In genomic region chr2:169528271-169528701, GRCh38 we compare ENCODE assay signal across 8 cellular contexts. TPM values are rescaled to one million over a fixed set of nuclear protein-coding genes. Genes with fewer than 3 reads are reported as not detected.
A peak's percentile ranks its signal among the peaks of the same experiment; 100 is the strongest.
DNase-seq lines count a peak whose midpoint lies in the region; ATAC-seq, FAIRE-seq and TF ChIP-seq lines count a peak whose summit lies in the region.

No MANE protein-coding gene starts in this region.

- ATAC-seq in GM21423 (IDR thresholded peaks at IDR 0.05; ENCODE audit: unreplicated experiment) (peak; percentile 90), SK-N-SH treated with all-trans-retinoic acid at 6 μM for 48 hours (peak; percentile 91), left ventricle myocardium superior (peak; percentile 80), GM19023 (IDR thresholded peaks at IDR 0.05; ENCODE audit: unreplicated experiment) (no peak)

- FAIRE-seq in small intestine (lab: Jason Lieb, UNC), result no peak

- no peak overlapping the region for H3K27ac ChIP-seq in small intestine (ENCODE audit: low read depth in 1 of 2, low read length in 1 of 2)

- H3K9me3 ChIP-seq in small intestine (ENCODE audit: control insufficient read depth, low read depth), result no peaks in the 10 kb centered on the region

- H3K36me3 ChIP-seq in small intestine (ENCODE audit: control insufficient read depth in 2 of 2, insufficient read depth in 2 of 2, low read length in 2 of 2), result peaks cover 3 to 7% of the 10 kb centered on the region in 2 donors

- H3K27me3 ChIP-seq in small intestine (ENCODE audit: control insufficient read depth in 2 of 2, insufficient read depth in 2 of 2, low read length in 2 of 2), result no peaks in the 10 kb centered on the region

- in situ Hi-C loops in KBM-7 (cut with MboI; ENCODE audit: low pct_unique_long_range_greater_than_20kb, low sequenced_read_pairs), result no loop called here

- no peaks in the 10 kb centered on the region for H3K4me1 ChIP-seq in small intestine (ENCODE audit: control insufficient read depth in 2 of 2, insufficient read depth in 1 of 2, low read depth in 1 of 2, low read length in 1 of 2)

- intact Hi-C loops in left ventricle myocardium superior (cut with micrococcal nuclease), result no loop called here

- DNase-seq in DMS53 (lab: John Stamatoyannopoulos, UW) (peak; percentile 85), KBM-7 (peak; percentile 81), left ventricle myocardium superior (peak; percentile 68), small intestine (peak; percentile 64)
- peak; percentile 70 for DNase-seq in activated naive CD4-positive, alpha-beta T cell treated with anti-CD3 and anti-CD28 coated beads, Interleukin-2, amount 50 U/mL, for 16 hours

- H3K4me3 ChIP-seq in small intestine (ENCODE audit: low read depth in 1 of 2, low read length in 2 of 2), result no peak overlapping the region

- 6 to 11% (median 7%) methylated on average over 2 of the region's 2 CpGs for WGBS in small intestine, 3 donors

TF ChIP-seq in SK-N-SH treated with all-trans-retinoic acid at 6 μM for 48 hours, 23 proteins besides CTCF, POLR2A, EP300 and RAD21:
- no peak for TF ChIP-seq ARNTL (CRISPR knock-in tag; IDR thresholded peaks at IDR 0.05; ENCODE audit: borderline replicate concordance, low read depth)
- TF ChIP-seq ZFP30 (CRISPR knock-in tag; IDR thresholded peaks at IDR 0.05), result no peak
- TF ChIP-seq TSHZ2 (CRISPR knock-in tag; IDR thresholded peaks at IDR 0.05), result no peak
- no peak for TF ChIP-seq ZC3H10 (CRISPR knock-in tag; IDR thresholded peaks at IDR 0.05)
- no peak for TF ChIP-seq CSDC2 (CRISPR knock-in tag; IDR thresholded peaks at IDR 0.05)
- no peak for TF ChIP-seq TCF4 (CRISPR knock-in tag; IDR thresholded peaks at IDR 0.05; ENCODE audit: borderline replicate concordance)
- no peak for TF ChIP-seq ZNF565 (CRISPR knock-in tag; conservative IDR thresholded peaks at IDR 0.05; ENCODE audit: low read depth)
- no peak for TF ChIP-seq GLIS3 (CRISPR knock-in tag; IDR thresholded peaks at IDR 0.05)
- no peak for TF ChIP-seq ZNF70 (CRISPR knock-in tag; IDR thresholded peaks at IDR 0.05)
- TF ChIP-seq ZFP3 (CRISPR knock-in tag; IDR thresholded peaks at IDR 0.05), result no peak

RNA-seq across cellular contexts. Expression of gene KLHL41, which starts 18.8 kb away (rescaled TPM):
- 168 TPM for total RNA-seq in left ventricle myocardium superior
- 1 to 10 TPM in 2 of 3 donors, under 1 TPM in 1; 0.31 to 2.7 (median 1.6) TPM for polyA plus RNA-seq in small intestine

RNA-seq across cellular contexts. Expression of gene FASTKD1, which starts 45.4 kb away (rescaled TPM):
- total RNA-seq in left ventricle myocardium superior, result 111 TPM
- polyA plus RNA-seq in small intestine, result 100 to 1,000 TPM in 1 of 3 donors, 10 to 100 TPM in 2; 37.2 to 110 (median 68.1) TPM

RNA-seq across cellular contexts. Expression of gene BBS5, which starts 49.0 kb away (rescaled TPM):
- 7.5 TPM for total RNA-seq in left ventricle myocardium superior
- 1 to 10 TPM in 1 of 3 donors, under 1 TPM in 2; 0.81 to 2.7 (median 0.89) TPM for polyA plus RNA-seq in small intestine

RNA-seq across cellular contexts. Expression of gene PPIG, which starts 55.9 kb away (rescaled TPM):
- 35.2 TPM for total RNA-seq in left ventricle myocardium superior
- 10 to 100 TPM; 33.5 to 56.5 (median 45.2) TPM for polyA plus RNA-seq in small intestine
